ENCODE assay signal across 11 cellular contexts in genomic region chr14:92475451-92476187, GRCh38. TPM values are rescaled to one million over a fixed set of nuclear protein-coding genes. Genes with fewer than 3 reads are reported as not detected.
DNase-seq lines count a peak whose midpoint lies in the region; ATAC-seq and TF ChIP-seq lines count a peak whose summit lies in the region.
"Had no signal": no experiment of that assay in that cellular context is flagged by ENCODE, and none has a peak within 500 bp of the region (broad histone marks: within the 10 kb centered on the region; RNA-seq: fewer than 3 reads in every experiment).

No MANE protein-coding gene starts in this region.

- intact Hi-C loops in stomach (cut with DNase I; ENCODE audit: low total_unique reads): no loop called here

- H3K27me3 ChIP-seq in stomach: no peaks in the 10 kb centered on the region

- WGBS in stomach, 5 donors: 60 to 76% (median 69%) methylated on average over 14 of the region's 14 CpGs

- no peak for TF ChIP-seq POLR2A in stomach (IDR thresholded peaks at IDR 0.05)

- DNase-seq in AG10803 (ENCODE audit: low read depth) (peak; percentile 70), RPMI7951 (ENCODE audit: low read depth) (peak; percentile 48), fibroblast of peridontal ligament (ENCODE audit: extremely low read depth) (peak; percentile 79), omental fat pad (ENCODE audit: low spot score) (no peak), stomach (no peak)
- DNase-seq in stimulated activated naive CD4-positive, alpha-beta T cell (lab: John Stamatoyannopoulos, UW): no peak
- DNase-seq: cerebellar nuclear complex, mucosa of descending colon, WERI-Rb-1 had no signal

- TF ChIP-seq CTCF in AG10803 (conservative IDR thresholded peaks at IDR 0.05; ENCODE audit: low read length): no peak
- TF ChIP-seq CTCF in omental fat pad (IDR thresholded peaks at IDR 0.05): no peak
- TF ChIP-seq CTCF in stomach (IDR thresholded peaks at IDR 0.05): no peak

- H3K9me3 ChIP-seq in stomach: no peaks in the 10 kb centered on the region
- H3K9me3 ChIP-seq: mucosa of descending colon had no signal

- no peaks in the 10 kb centered on the region for H3K36me3 ChIP-seq in stomach
- H3K36me3 ChIP-seq: WERI-Rb-1 had no signal

- H3K4me3 ChIP-seq in AG10803 (ENCODE audit: low read length) (no peak overlapping the region), stomach (no peak overlapping the region)
- H3K4me3 ChIP-seq: mucosa of descending colon had no signal

- H3K4me1 ChIP-seq in stomach: no peaks in the 10 kb centered on the region

- no peak for TF ChIP-seq EP300 in stomach (IDR thresholded peaks at IDR 0.05)

- H3K27ac ChIP-seq in stomach: peak overlapping the region in 2 of 5 donors; percentile 27 to 41
- H3K27ac ChIP-seq: WERI-Rb-1 had no signal

- ATAC-seq in omental fat pad (ENCODE audit: low FRiP score) (peak; percentile 56), HG03108 (IDR thresholded peaks at IDR 0.05; ENCODE audit: unreplicated experiment) (no peak)
- no peak for ATAC-seq in activated CD4-positive, CD25-positive, alpha-beta regulatory T cell treated with anti-CD3 and anti-CD28 coated beads, Interleukin-2, amount 50 U/mL, for 24 hours
- ATAC-seq: mucosa of descending colon had no signal

RNA-seq across cellular contexts. Expression of gene RIN3, which starts 38.0 kb away (rescaled TPM):
- total RNA-seq in RPMI7951 (2014; rRNA removed; shearing (Covaris generic)): 3.8 and 6.4 TPM in 2 replicates
- 10 to 100 TPM; 11.6 to 36.3 (median 20.2) TPM for total RNA-seq in omental fat pad
- 10 to 100 TPM in 3 of 5 donors, 1 to 10 TPM in 2; 6.2 to 47.8 (median 11.6) TPM for total RNA-seq in stomach
- 1 to 10 TPM; 5.0 to 6.2 (median 6.0) TPM for polyA plus RNA-seq in stomach

Comparison
In these comparisons a context has a peak if more than half of its experiments do, and no peak if none do; other contexts are left out.
1. DNase-seq: peak in AG10803 (single experiment), RPMI7951 (single experiment) and fibroblast of peridontal ligament (single experiment); none in omental fat pad (single experiment), stomach (single experiment) and stimulated activated naive CD4-positive, alpha-beta T cell (0 of 6).